ENCODE assay signal across 15 cellular contexts in the genomic region with DNA sequence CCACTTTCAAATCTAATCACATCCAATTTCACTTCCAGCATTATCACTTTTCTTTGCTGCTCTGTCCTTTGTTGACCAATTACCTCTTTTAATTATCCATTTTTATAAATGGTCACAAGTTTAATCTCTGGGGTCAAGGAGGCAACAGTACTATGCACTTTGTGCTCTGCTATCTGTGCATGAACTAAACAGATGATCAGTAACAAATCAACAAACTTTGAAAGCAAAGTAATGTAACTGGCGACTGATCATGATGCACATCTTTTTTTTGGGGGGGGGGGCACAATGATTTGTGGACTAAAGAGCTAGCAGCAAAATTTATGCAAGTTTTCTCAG. TPM values are rescaled to one million over a fixed set of nuclear protein-coding genes. Genes with fewer than 3 reads are reported as not detected.
DNase-seq lines count a peak whose midpoint lies in the region; ATAC-seq and TF ChIP-seq lines count a peak whose summit lies in the region.
"Had no signal": no experiment of that assay in that cellular context is flagged by ENCODE, and none has a peak within 500 bp of the region (broad histone marks: within the 10 kb centered on the region; RNA-seq: fewer than 3 reads in every experiment).

No MANE protein-coding gene starts in this region.

- H3K36me3 ChIP-seq in SK-N-MC (ENCODE audit: insufficient read depth, low read length) (peaks cover 48% of the 10 kb centered on the region), fibroblast of lung (ENCODE audit: control insufficient read depth, insufficient read depth, low read length) (peaks cover 7% of the 10 kb centered on the region)

- H3K4me2 ChIP-seq in fibroblast of lung (ENCODE audit: extremely low read depth, insufficient read depth, low read length), result peak overlapping the region; percentile 17

- no peaks in the 10 kb centered on the region for H3K4me1 ChIP-seq in fibroblast of lung (ENCODE audit: control insufficient read depth, extremely low read depth, insufficient read depth, low read length)

- peaks cover 52% of the 10 kb centered on the region for H3K79me2 ChIP-seq in fibroblast of lung (ENCODE audit: control insufficient read depth, insufficient read depth, low read length)

- peaks cover 3% of the 10 kb centered on the region for H4K20me1 ChIP-seq in fibroblast of lung (ENCODE audit: control insufficient read depth, extremely low read depth, insufficient read depth, low read length)

- H3K27ac Mint-ChIP-seq in stimulated activated memory B cell treated with anti-CD40 and anti-IgM and Interleukin-4, amounts not matched to agents 10 μg/mL and 1 μg/mL and 100 μg/mL, for 72 hours, result peak overlapping the region; percentile 95

- H3K4me3 ChIP-seq in SK-N-MC, result peak overlapping the region; percentile 90; the same call in 1 of the 2 replicates
- H3K4me3 ChIP-seq in fibroblast of lung (replicated peaks in 1 of 4; ENCODE audit: control extremely low read depth in 1 of 4, insufficient read depth in 1 of 4, low read depth in 3 of 4, low read length in 4 of 4), result no peak overlapping the region

- peaks cover 22% of the 10 kb centered on the region for H3K36me3 Mint-ChIP-seq in activated T-cell treated with anti-CD3 and anti-CD28 coated beads, Interleukin-2, amount 50 U/mL, for 4 hours (ENCODE audit: insufficient read depth)
- peaks cover 17% of the 10 kb centered on the region for H3K36me3 Mint-ChIP-seq in stimulated activated memory B cell treated with anti-CD40 and anti-IgM and Interleukin-4, amounts not matched to agents 10 μg/mL and 1 μg/mL and 100 μg/mL, for 72 hours

- no peaks in the 10 kb centered on the region for H3K9me3 ChIP-seq in SK-N-MC (ENCODE audit: low read depth, low read length)
- H3K9me3 ChIP-seq in fibroblast of lung (ENCODE audit: control insufficient read depth, insufficient read depth, low read depth, low read length), result no peaks in the 10 kb centered on the region
- H3K9me3 ChIP-seq: gastroesophageal sphincter, HAP-1 had no signal

- H3K4me1 Mint-ChIP-seq in activated T-cell treated with anti-CD3 and anti-CD28 coated beads, Interleukin-2, amount 50 U/mL, for 4 hours (ENCODE audit: low read depth), result peaks cover 27% of the 10 kb centered on the region
- H3K4me1 Mint-ChIP-seq in stimulated activated memory B cell treated with anti-CD40 and anti-IgM and Interleukin-4, amounts not matched to agents 10 μg/mL and 1 μg/mL and 100 μg/mL, for 72 hours, result peaks cover 28% of the 10 kb centered on the region

- TF ChIP-seq CTCF in fibroblast of lung (conservative IDR thresholded peaks at IDR 0.05 in 1 of 2, IDR thresholded peaks at IDR 0.05 in 1 of 2; ENCODE audit: low read depth in 1 of 2, low read length in 2 of 2), result no peak

- H3K27me3 ChIP-seq in fibroblast of lung (ENCODE audit: control insufficient read depth, insufficient read depth, low read length), result no peaks in the 10 kb centered on the region
- H3K27me3 ChIP-seq: gastroesophageal sphincter had no signal

- H2AFZ ChIP-seq in fibroblast of lung (ENCODE audit: low read length), result no peak overlapping the region

- no peak for ATAC-seq in activated T-cell treated with anti-CD3 and anti-CD28 coated beads, Interleukin-2, amount 50 U/mL, for 4 hours
- ATAC-seq in stimulated activated memory B cell treated with anti-CD40 and anti-IgM and Interleukin-4, amounts not matched to agents 10 μg/mL and 1 μg/mL and 100 μg/mL, for 72 hours, result no peak
- ATAC-seq in activated CD4-positive, CD25-positive, alpha-beta regulatory T cell treated with anti-CD3 and anti-CD28 coated beads, Interleukin-2, amount 50 U/mL, for 24 hours, result no peak
- ATAC-seq in HG02642 (IDR thresholded peaks at IDR 0.05; ENCODE audit: poor library complexity, unreplicated experiment) (no peak), HG02885 (IDR thresholded peaks at IDR 0.05; ENCODE audit: poor library complexity, unreplicated experiment) (no peak)
- ATAC-seq: gastroesophageal sphincter, left lobe of liver had no signal

- no peaks in the 10 kb centered on the region for H3K9me3 Mint-ChIP-seq in activated T-cell treated with anti-CD3 and anti-CD28 coated beads, Interleukin-2, amount 50 U/mL, for 4 hours
- H3K9me3 Mint-ChIP-seq in stimulated activated memory B cell treated with anti-CD40 and anti-IgM and Interleukin-4, amounts not matched to agents 10 μg/mL and 1 μg/mL and 100 μg/mL, for 72 hours, result no peaks in the 10 kb centered on the region

- peak overlapping the region; percentile 16 for H3K4me3 Mint-ChIP-seq in activated T-cell treated with anti-CD3 and anti-CD28 coated beads, Interleukin-2, amount 50 U/mL, for 4 hours
- H3K4me3 Mint-ChIP-seq in stimulated activated memory B cell treated with anti-CD40 and anti-IgM and Interleukin-4, amounts not matched to agents 10 μg/mL and 1 μg/mL and 100 μg/mL, for 72 hours, result peak overlapping the region; percentile 88

- no peak for DNase-seq in activated T-cell treated with anti-CD3 and anti-CD28 coated beads, Interleukin-2, amount 50 U/mL, for 4 hours
- no peak for DNase-seq in activated T-cell treated with anti-CD3 and anti-CD28 coated beads, Interleukin-2, amount 50 U/mL, for 48 hours
- no peak for DNase-seq in SK-N-MC (ENCODE audit: low read depth, low spot score)
- DNase-seq in fibroblast of lung (ENCODE audit: low read depth in 2 of 2), result no peak
- DNase-seq: cortex of kidney, MV-4-11, NCI-H774, retina had no signal

- H3K27ac ChIP-seq in SK-N-MC (peak overlapping the region; percentile 39; the same call in 1 of the 2 replicates), fibroblast of lung (ENCODE audit: insufficient read depth, low read length) (peak overlapping the region; percentile 99)

- H3K9ac ChIP-seq in SK-N-MC (ENCODE audit: insufficient read length) (no peak overlapping the region), fibroblast of lung (ENCODE audit: insufficient read depth, low read length) (no peak overlapping the region)

- H3K27me3 Mint-ChIP-seq in activated T-cell treated with anti-CD3 and anti-CD28 coated beads, Interleukin-2, amount 50 U/mL, for 4 hours (ENCODE audit: low read depth), result no peaks in the 10 kb centered on the region
- H3K27me3 Mint-ChIP-seq in stimulated activated memory B cell treated with anti-CD40 and anti-IgM and Interleukin-4, amounts not matched to agents 10 μg/mL and 1 μg/mL and 100 μg/mL, for 72 hours, result no peaks in the 10 kb centered on the region

RNA-seq across cellular contexts. Expression of a gene that starts 1.5 kb away (rescaled TPM):
- total RNA-seq in activated T-cell treated with anti-CD3 and anti-CD28 coated beads, Interleukin-2, amount 50 U/mL, for 4 hours, result 100 to 1,000 TPM; 114 to 124 (median 123) TPM
- 297 and 342 TPM in 2 replicates for total RNA-seq in fibroblast of lung
- 421 and 472 TPM in 2 replicates for polyA plus RNA-seq in fibroblast of lung
- 226 and 287 TPM in 2 replicates for polyA plus RNA-seq in fibroblast of lung (2012)
- polyA minus RNA-seq in fibroblast of lung (ENCODE audit: low replicate concordance), result 148 and 211 TPM in 2 replicates

RNA-seq across cellular contexts. Expression of a gene that starts 8.1 kb away (rescaled TPM):
- total RNA-seq in activated T-cell treated with anti-CD3 and anti-CD28 coated beads, Interleukin-2, amount 50 U/mL, for 4 hours, result 1 to 10 TPM in 2 of 3 donors, under 1 TPM in 1; 0.87 to 2.4 (median 1.0) TPM
- 5.6 and 6.2 TPM in 2 replicates for total RNA-seq in fibroblast of lung
- 1.7 and 2.4 TPM in 2 replicates for polyA plus RNA-seq in fibroblast of lung
- 0.82 and 1.0 TPM in 2 replicates for polyA plus RNA-seq in fibroblast of lung (2012)
- polyA minus RNA-seq in fibroblast of lung (ENCODE audit: low replicate concordance), result 0.98 TPM in 1 of 2 replicates, not detected in the other
